In genomic region chrX:131308980-131309379, GRCh38 we compare ENCODE assay signal across 18 cellular contexts. TPM values are rescaled to one million over a fixed set of nuclear protein-coding genes. Genes with fewer than 3 reads are reported as not detected.
DNase-seq lines count a peak whose midpoint lies in the region; ATAC-seq, FAIRE-seq and TF ChIP-seq lines count a peak whose summit lies in the region.
"Had no signal": no experiment of that assay in that cellular context is flagged by ENCODE, and none has a peak within 500 bp of the region (broad histone marks: within the 10 kb centered on the region; RNA-seq: fewer than 3 reads in every experiment).

No MANE protein-coding gene starts in this region.

- no peak overlapping the region for H3K27ac ChIP-seq in K562 (ENCODE audit: extremely low read depth, low read depth, low read length)
- H3K27ac ChIP-seq: C4-2B, SK-N-MC had no signal

- peaks cover 2% of the 10 kb centered on the region for H3K27me3 Mint-ChIP-seq in activated naive CD4-positive, alpha-beta T cell treated with anti-CD3 and anti-CD28 coated beads for 36 hours (ENCODE audit: low read depth)
- H3K27me3 Mint-ChIP-seq in WTC11 (ENCODE audit: low read depth): no peaks in the 10 kb centered on the region

- CTCF ChIA-PET in K562 (lab: Yijun Ruan, JAX; ENCODE audit: low intra/inter-chr PET ratio) (no interaction called here), WTC11 (lab: Charles Lee) (no interaction called here)
- CTCF ChIA-PET in activated naive CD4-positive, alpha-beta T cell treated with anti-CD3 and anti-CD28 coated beads for 36 hours (lab: Charles Lee): no interaction called here

- H3K36me3 ChIP-seq in K562 (ENCODE audit: control insufficient read depth, insufficient read depth, low read length): no peaks in the 10 kb centered on the region
- no peaks in the 10 kb centered on the region for H3K36me3 ChIP-seq in BE2C
- H3K36me3 ChIP-seq: HAP-1 had no signal

- TF ChIP-seq EP300 in K562 (IDR thresholded peaks at IDR 0.05; ENCODE audit: low read length): no peak

- BruUV-seq in K562 (replicated peaks; lab: Mats Ljungman, UMichigan): no TSS peak

- no peak for TF ChIP-seq RAD21 in K562 (CRISPR knock-in tag; conservative IDR thresholded peaks at IDR 0.05 in 1 of 2, IDR thresholded peaks at IDR 0.05 in 1 of 2)

- peak; percentile 32 for DNase-seq in MV-4-11 (lab: John Stamatoyannopoulos, UW)
- no peak for DNase-seq in K562 (ENCODE audit: extremely low read depth in 1 of 4, low spot score in 3 of 4)
- DNase-seq in activated naive CD4-positive, alpha-beta T cell treated with anti-CD3 and anti-CD28 coated beads for 36 hours: no peak
- no peak for DNase-seq in WTC11 (ENCODE audit: low spot score)
- no peak for DNase-seq in BE2C
- DNase-seq: COR-L47, DMS153, KG1, NCI-H1092 treated with DMSO at 0.1 percent for 48 hours, NCI-H187, NCI-H774, Right ventricle myocardium superior had no signal

- no peaks in the 10 kb centered on the region for H4K20me1 ChIP-seq in K562 (replicated peaks; ENCODE audit: control insufficient read depth, insufficient read depth, low read length)

- H3K79me2 ChIP-seq in K562 (ENCODE audit: control insufficient read depth, insufficient read depth, low read length): no peaks in the 10 kb centered on the region

- H3K4me1 ChIP-seq in K562 (replicated peaks in 1 of 2; ENCODE audit: control insufficient read depth in 2 of 2, insufficient read depth in 2 of 2, low read length in 2 of 2) (no peaks in the 10 kb centered on the region), BE2C (no peaks in the 10 kb centered on the region)
- H3K4me1 ChIP-seq: HAP-1 had no signal

- no peak overlapping the region for H3K4me2 ChIP-seq in K562 (ENCODE audit: insufficient read depth, low read length)

- H3K27ac Mint-ChIP-seq in activated naive CD4-positive, alpha-beta T cell treated with anti-CD3 and anti-CD28 coated beads for 36 hours: no peak overlapping the region
- H3K27ac Mint-ChIP-seq in WTC11: no peak overlapping the region

- in situ Hi-C loops in K562 (cut with MboI): no loop called here

- H3K9me1 ChIP-seq in K562 (ENCODE audit: control insufficient read depth, insufficient read depth, low read length): no peaks in the 10 kb centered on the region

- H3K9me3 ChIP-seq in K562 (replicated peaks; ENCODE audit: control insufficient read depth, insufficient read depth, low read depth, low read length) (no peaks in the 10 kb centered on the region), BE2C (no peaks in the 10 kb centered on the region)
- H3K9me3 ChIP-seq: HAP-1 had no signal

- FAIRE-seq in K562 (lab: Jason Lieb, UNC): no peak

- intact Hi-C loops in K562 (cut with micrococcal nuclease): no loop called here
- intact Hi-C loops in activated naive CD4-positive, alpha-beta T cell treated with anti-CD3 and anti-CD28 coated beads for 36 hours (cut with micrococcal nuclease): no loop called here

- no peaks in the 10 kb centered on the region for H3K9me3 Mint-ChIP-seq in activated naive CD4-positive, alpha-beta T cell treated with anti-CD3 and anti-CD28 coated beads for 36 hours
- no peaks in the 10 kb centered on the region for H3K9me3 Mint-ChIP-seq in WTC11

- ATAC-seq in GM18858 (IDR thresholded peaks at IDR 0.05; ENCODE audit: unreplicated experiment) (peak; percentile 58), GM19468 (IDR thresholded peaks at IDR 0.05; ENCODE audit: extremely low read depth, unreplicated experiment) (peak; percentile 35), K562 (no peak), WTC11 (no peak)

- H3K36me3 Mint-ChIP-seq in activated naive CD4-positive, alpha-beta T cell treated with anti-CD3 and anti-CD28 coated beads for 36 hours (ENCODE audit: low read depth): no peaks in the 10 kb centered on the region
- no peaks in the 10 kb centered on the region for H3K36me3 Mint-ChIP-seq in WTC11

- H3K4me3 Mint-ChIP-seq in activated naive CD4-positive, alpha-beta T cell treated with anti-CD3 and anti-CD28 coated beads for 36 hours: no peak overlapping the region
- no peak overlapping the region for H3K4me3 Mint-ChIP-seq in WTC11

- no peak for TF ChIP-seq POLR2A in K562 (conservative IDR thresholded peaks at IDR 0.05)

- H3K9ac ChIP-seq in K562 (ENCODE audit: insufficient read depth in 1 of 2, low read depth in 2 of 2, low read length in 2 of 2): no peak overlapping the region

- POLR2A ChIA-PET in K562 (lab: Yijun Ruan, JAX) (no interaction called here), WTC11 (lab: Charles Lee) (no interaction called here)

- H3K4me3 ChIP-seq in K562 (no peak overlapping the region), BE2C (ENCODE audit: low read depth, low read length) (no peak overlapping the region)
- H3K4me3 ChIP-seq: HAP-1, SK-N-MC had no signal

- no peak for TF ChIP-seq CTCF in K562 (IDR thresholded peaks at IDR 0.05 in 2 of 3, conservative IDR thresholded peaks at IDR 0.05 in 1 of 3; ENCODE audit: insufficient read depth in 2 of 3, low read depth in 1 of 3, low read length in 3 of 3)
- TF ChIP-seq CTCF in WTC11 (IDR thresholded peaks at IDR 0.05): no peak
- no peak for TF ChIP-seq CTCF in BE2C (IDR thresholded peaks at IDR 0.05; ENCODE audit: low read depth, low read length)

- H3K27me3 ChIP-seq in K562 (ENCODE audit: control insufficient read depth in 2 of 2, insufficient read depth in 2 of 2, low read length in 2 of 2) (no peaks in the 10 kb centered on the region), BE2C (no peaks in the 10 kb centered on the region)

- no peak overlapping the region for H2AFZ ChIP-seq in K562 (ENCODE audit: low read depth, low read length)

- H3K4me1 Mint-ChIP-seq in activated naive CD4-positive, alpha-beta T cell treated with anti-CD3 and anti-CD28 coated beads for 36 hours (ENCODE audit: low read depth): no peaks in the 10 kb centered on the region
- peaks cover 19% of the 10 kb centered on the region for H3K4me1 Mint-ChIP-seq in WTC11

TF ChIP-seq in K562, 482 proteins besides CTCF, POLR2A, EP300 and RAD21:
- TF ChIP-seq SPI1 (IDR thresholded peaks at IDR 0.05; ENCODE audit: borderline replicate concordance, low read depth, low read length) (peak; percentile 50; the same call in 1 of the 2 replicates), ZNF583 (CRISPR knock-in tag; IDR thresholded peaks at IDR 0.05) (no peak)

TF ChIP-seq in WTC11, 78 proteins besides CTCF, POLR2A, EP300 and RAD21 (continues in another document):
- TF ChIP-seq MYBL2 (CRISPR knock-in tag; IDR thresholded peaks at IDR 0.05) (no peak), MXD4 (CRISPR knock-in tag; IDR thresholded peaks at IDR 0.05; ENCODE audit: borderline replicate concordance) (no peak), PRRX2 (CRISPR knock-in tag; IDR thresholded peaks at IDR 0.05) (no peak), ZNF263 (CRISPR knock-in tag; IDR thresholded peaks at IDR 0.05; ENCODE audit: low read depth) (no peak), SOX15 (CRISPR knock-in tag; IDR thresholded peaks at IDR 0.05) (no peak), HMGXB4 (CRISPR knock-in tag; IDR thresholded peaks at IDR 0.05) (no peak), ATF1 (CRISPR knock-in tag; IDR thresholded peaks at IDR 0.05) (no peak), TEAD1 (CRISPR knock-in tag; IDR thresholded peaks at IDR 0.05) (no peak), ZNF121 (CRISPR knock-in tag; IDR thresholded peaks at IDR 0.05) (no peak), SMAD4 (CRISPR knock-in tag; IDR thresholded peaks at IDR 0.05) (no peak)

RNA-seq across cellular contexts. Expression of gene IGSF1, which starts 19.9 kb away (rescaled TPM):
- total RNA-seq in K562 (2011; cell fraction: chromatin; rRNA removed; ENCODE audit: low replicate concordance): 0.53 and 0.58 TPM in 2 replicates
- total RNA-seq in K562 (2011; cell fraction: nucleolus; rRNA removed): 0.50 and 0.79 TPM in 2 replicates
- 0.38 and 1.1 TPM in 2 replicates for total RNA-seq in K562 (2011; cell fraction: nucleoplasm; rRNA removed)
- total RNA-seq in K562 (2014; rRNA removed) (0.86 and 1.5 TPM in 2 replicates), K562 (2014; rRNA removed; fragmentation: Illumina TruSeq; extraction: Trizol) (0.87 and 1.1 TPM in 2 replicates), K562 (2015; rRNA removed; fragmentation: Illumina TruSeq; extraction: Trizol) (0.68 and 0.98 TPM in 2 replicates), K562 (2021) (1.0 and 1.1 TPM in 2 replicates), WTC11 (2021) (16.2 to 23.6 TPM (median 19.1 TPM) in 3 replicates)
- polyA plus RNA-seq in K562 (2011; rRNA removed) (0.33 and 0.37 TPM in 2 replicates), K562 (2014; fragmentation: Illumina TruSeq; extraction: Trizol) (1.3 and 1.5 TPM in 2 replicates), K562 (2014; fragmentation: Nextera tagmentation; extraction: Ambion mirVana) (1 to 10 TPM in 1 of 2 experiments, under 1 TPM in 1; 0.68 to 1.3 TPM), K562 (2014; rRNA removed) (0.96 and 1.0 TPM in 2 replicates)
- 0.21 and 0.22 TPM in 2 replicates for polyA plus RNA-seq in K562 (2011; cell fraction: cytosol; rRNA removed)
- polyA plus RNA-seq in K562 (2011; cell fraction: nucleus; rRNA removed): 0.55 and 0.70 TPM in 2 replicates
- polyA plus RNA-seq in K562 (2012): 0.65 and 1.5 TPM in 2 replicates
- polyA minus RNA-seq in K562 (2011; rRNA and poly(A)+ RNA removed): 0.28 and 0.45 TPM in 2 replicates
- 0.19 and 0.36 TPM in 2 replicates for polyA minus RNA-seq in K562 (2011; cell fraction: cytosol; rRNA and poly(A)+ RNA removed)
- 0.33 and 0.40 TPM in 2 replicates for polyA minus RNA-seq in K562 (2011; cell fraction: nucleus; rRNA and poly(A)+ RNA removed)
- not detected for total RNA-seq in activated naive CD4-positive, alpha-beta T cell treated with anti-CD3 and anti-CD28 coated beads for 36 hours
- not detected for polyA plus RNA-seq in BE2C (2012; ENCODE audit: insufficient read depth, insufficient read length, low read depth)
- total RNA-seq: A673 had no signal

Comparison
In these comparisons a context has a peak if more than half of its experiments do, and no peak if none do; other contexts are left out.
1. ATAC-seq: peak in GM18858 (single experiment) and GM19468 (single experiment); none in K562 (single experiment) and WTC11 (single experiment).